Comparison of ENCODE assay signal across 27 cellular contexts in the genomic region with DNA sequence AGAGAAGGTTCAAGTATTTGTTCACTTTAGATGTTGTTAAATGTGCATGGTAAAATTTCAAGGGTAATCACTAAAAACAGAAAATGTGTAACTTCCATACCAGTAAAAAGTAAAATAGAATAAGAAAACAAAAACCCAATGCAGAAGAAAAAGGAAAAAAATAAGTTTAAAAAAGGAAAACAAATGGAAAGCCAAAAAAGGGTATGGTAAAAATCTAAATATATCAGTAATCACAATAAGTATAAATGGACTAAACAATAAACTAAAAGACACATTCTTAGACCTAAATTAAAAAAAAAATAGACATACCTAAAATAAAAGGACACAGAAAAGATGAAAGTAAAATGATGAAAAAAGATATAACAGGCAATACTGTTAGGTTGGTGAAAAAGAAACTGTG.
"Had no signal": no experiment of that assay in that cellular context is flagged by ENCODE, and none has a peak within 500 bp of the region (broad histone marks: within the 10 kb centered on the region; RNA-seq: fewer than 3 reads in every experiment).

No MANE protein-coding gene starts in this region.

- H2AFZ ChIP-seq: parathyroid adenoma had no signal

- FAIRE-seq: frontal cortex, kidney had no signal

- H3K4me3 Mint-ChIP-seq: effector memory CD8-positive, alpha-beta T cell; immature natural killer cell; memory B cell; natural killer cell; neural crest cell; stimulated activated naive CD8-positive, alpha-beta T cell treated with anti-CD3 and anti-CD28 coated beads, Interleukin-15, amount 100 ng/mL, for 72 hours had no signal

- H3K4me1 Mint-ChIP-seq: immature natural killer cell; memory B cell; natural killer cell; neural crest cell; stimulated activated naive CD8-positive, alpha-beta T cell treated with anti-CD3 and anti-CD28 coated beads, Interleukin-15, amount 100 ng/mL, for 72 hours had no signal

- ATAC-seq: effector memory CD8-positive, alpha-beta T cell; left lobe of liver; natural killer cell; right lobe of liver; stimulated activated naive CD8-positive, alpha-beta T cell treated with anti-CD3 and anti-CD28 coated beads, Interleukin-15, amount 100 ng/mL, for 72 hours; upper lobe of right lung had no signal

- H3K9me3 Mint-ChIP-seq: effector memory CD8-positive, alpha-beta T cell; natural killer cell had no signal

- H3K9ac ChIP-seq: parathyroid adenoma had no signal

- H3K27me3 ChIP-seq: neutrophil, right lobe of liver, suprapubic skin, transverse colon, upper lobe of right lung, uterus had no signal

- H3K27ac Mint-ChIP-seq: immature natural killer cell, memory B cell, natural killer cell, progenitor cell of endocrine pancreas had no signal

- H3K4me3 ChIP-seq: coronary artery, lung, right lobe of liver, smooth muscle cell, suprapubic skin, transverse colon, upper lobe of right lung, uterus had no signal

- H3K36me3 ChIP-seq: neutrophil, right lobe of liver, suprapubic skin, transverse colon, upper lobe of right lung, uterus had no signal

- DNase-seq: dermis blood vessel endothelial cell; effector memory CD8-positive, alpha-beta T cell; hypothalamus; immature natural killer cell; kidney; natural killer cell; right lobe of liver; stimulated activated CD4-positive, alpha-beta T cell treated with anti-CD3 and anti-CD28 coated beads, Interleukin-12 subunit alpha, Interleukin-12 subunit beta, amount 100 ng/mL, for 4 hours; stimulated activated CD4-positive, alpha-beta T cell treated with anti-CD3 and anti-CD28 coated beads, Interleukin-1b, Interleukin-23, amount 100 ng/mL, for 48 hours; stimulated activated CD4-positive, alpha-beta T cell treated with anti-CD3 and anti-CD28 coated beads, Interleukin-4, amount 100 ng/mL, for 1 hour; stimulated activated CD8-positive, alpha-beta memory T cell treated with anti-CD3 and anti-CD28 coated beads, Interleukin-4, amount 100 ng/mL, for 48 hours; stimulated activated naive CD4-positive, alpha-beta T cell; stimulated activated naive CD8-positive, alpha-beta T cell treated with anti-CD3 and anti-CD28 coated beads, Interleukin-15, amount 100 ng/mL, for 72 hours; transverse colon; upper lobe of right lung; uterus had no signal

- H3K79me2 ChIP-seq: parathyroid adenoma had no signal

- H3K4me1 ChIP-seq: parathyroid adenoma, right lobe of liver, suprapubic skin, upper lobe of right lung, uterus had no signal

- H3K27ac ChIP-seq: coronary artery, neutrophil, parathyroid adenoma, right lobe of liver, suprapubic skin, transverse colon, upper lobe of right lung, uterus had no signal

- H3K27me3 Mint-ChIP-seq: progenitor cell of endocrine pancreas; stimulated activated naive CD8-positive, alpha-beta T cell treated with anti-CD3 and anti-CD28 coated beads, Interleukin-15, amount 100 ng/mL, for 72 hours had no signal

- H3K4me2 ChIP-seq: smooth muscle cell had no signal

- H3K9me3 ChIP-seq: neutrophil, right lobe of liver, suprapubic skin, upper lobe of right lung, uterus had no signal
